Comparison of ENCODE assay signal across 36 cellular contexts in genomic region chr3:102390465-102390864, GRCh38. TPM values are rescaled to one million over a fixed set of nuclear protein-coding genes. Genes with fewer than 3 reads are reported as not detected.
"Had no signal": no experiment of that assay in that cellular context is flagged by ENCODE, and none has a peak within 500 bp of the region (broad histone marks: within the 10 kb centered on the region; RNA-seq: fewer than 3 reads in every experiment).

No MANE protein-coding gene starts in this region.

- H3K9me3 ChIP-seq: MG63 had no signal

- H3K9ac ChIP-seq: KMS-11 had no signal

- DNase-seq: Karpas-422, Kasumi-1, KG1, MG63, MM.1S, MV-4-11, NCI-H1048, NCI-H1092, NCI-H1092 treated with DMSO at 0.1 percent for 48 hours, NCI-H1105, NCI-H1105 treated with DMSO at 0.1 percent for 48 hours, NCI-H1417, NCI-H1417 treated with DMSO at 0.1 percent for 48 hours, NCI-H1436, NCI-H1436 treated with DMSO at 0.1 percent for 48 hours, NCI-H146, NCI-H1694, NCI-H1694 treated with DMSO at 0.1 percent for 48 hours, NCI-H187, NCI-H187 treated with DMSO at 0.1 percent for 48 hours, NCI-H1930, NCI-H2029, NCI-H2029 treated with DMSO at 0.1 percent for 48 hours, NCI-H2081, NCI-H2081 treated with DMSO at 0.1 percent for 48 hours, NCI-H2107, NCI-H2171, NCI-H2171 treated with DMSO at 0.1 percent for 48 hours, NCI-H2227 treated with DMSO at 0.1 percent for 48 hours, NCI-H226, NCI-H345, NCI-H446, NCI-H446 treated with DMSO at 0.1 percent for 48 hours, NCI-H510A had no signal

- H3K27ac ChIP-seq: KMS-11 had no signal

- H3K4me2 ChIP-seq: KMS-11 had no signal

- H3K4me3 ChIP-seq: MG63 had no signal

- H3K36me3 ChIP-seq: MG63 had no signal

RNA-seq across cellular contexts. Expression of gene ZPLD1, which starts 44.4 kb away (rescaled TPM):
- total RNA-seq: NCI-H460 had no signal
